ENCODE assay signal across 16 cellular contexts in genomic region chr7:79401254-79401653, GRCh38. TPM values are rescaled to one million over a fixed set of nuclear protein-coding genes. Genes with fewer than 3 reads are reported as not detected.
DNase-seq lines count a peak whose midpoint lies in the region; ATAC-seq and TF ChIP-seq lines count a peak whose summit lies in the region.
"Had no signal": no experiment of that assay in that cellular context is flagged by ENCODE, and none has a peak within 500 bp of the region (broad histone marks: within the 10 kb centered on the region; RNA-seq: fewer than 3 reads in every experiment).

No MANE protein-coding gene starts in this region.

- H3F3A ChIP-seq in SK-N-SH (replicated peaks; ENCODE audit: insufficient read depth) = no peaks in the 10 kb centered on the region

- H3K4me1 ChIP-seq in SK-N-SH (ENCODE audit: control insufficient read depth in 1 of 2, insufficient read depth in 2 of 2, low read depth in 1 of 2, low read length in 1 of 2) (peaks cover 0 to 12% of the 10 kb centered on the region in 2 experiments; a peak in 1 of 4 replicates), ovary (ENCODE audit: insufficient read depth) (no peaks in the 10 kb centered on the region)

- no peak overlapping the region for H3K4me2 ChIP-seq in SK-N-SH

- no peaks in the 10 kb centered on the region for H4K20me1 ChIP-seq in SK-N-SH (ENCODE audit: insufficient read depth)

- POLR2A ChIA-PET in SK-N-SH (lab: Yijun Ruan, JAX) = no interaction called here

- WGBS in SK-N-SH (ENCODE audit: low lambda C conversion rate) = 56% methylated on average over 1 of the region's 1 CpG
- 25 to 36% (median 27%) methylated on average over 1 of the region's 1 CpG for WGBS in ovary, 3 donors

- TF ChIP-seq EP300 in SK-N-SH (IDR thresholded peaks at IDR 0.05; ENCODE audit: borderline replicate concordance in 1 of 2, low read depth in 1 of 2, low read length in 1 of 2) (no peak), ovary (IDR thresholded peaks at IDR 0.05) (no peak)

- H3K27me3 ChIP-seq in SK-N-SH (ENCODE audit: insufficient read depth) = no peaks in the 10 kb centered on the region
- no peaks in the 10 kb centered on the region for H3K27me3 ChIP-seq in ovary

- H3K4me3 ChIP-seq in SK-N-SH (ENCODE audit: low read depth in 2 of 2, low read length in 1 of 2) (no peak overlapping the region), ovary (no peak overlapping the region)

- no peak overlapping the region for H3K9ac ChIP-seq in SK-N-SH

- intact Hi-C loops in ovary (cut with DNase I) = no loop called here

- H3K9me3 ChIP-seq in SK-N-SH (no peaks in the 10 kb centered on the region), ovary (no peaks in the 10 kb centered on the region)

- TF ChIP-seq RAD21 in SK-N-SH (IDR thresholded peaks at IDR 0.05; ENCODE audit: low read length) = no peak

- DNase-seq in SK-N-SH (no peak), NCI-H2171 (lab: John Stamatoyannopoulos, UW) (peak; percentile 66), fibroblast of gingiva (ENCODE audit: low read depth) (peak; percentile 65), occipital lobe (lab: John Stamatoyannopoulos, UW) (no peak), ovary (no peak)
- DNase-seq: Calu3; CD8-positive, alpha-beta memory T cell; DMS53; KBM-7; NCI-H1092; NCI-H146; NCI-H526 treated with DMSO at 0.1 percent for 48 hours; SIG-M5 had no signal

- no peaks in the 10 kb centered on the region for H3K79me2 ChIP-seq in SK-N-SH (ENCODE audit: insufficient read depth)

- no peak for TF ChIP-seq POLR2A in ovary (IDR thresholded peaks at IDR 0.05)

- no peak for TF ChIP-seq CTCF in SK-N-SH (IDR thresholded peaks at IDR 0.05)
- TF ChIP-seq CTCF in ovary (IDR thresholded peaks at IDR 0.05) = no peak

- H3K36me3 ChIP-seq in SK-N-SH (replicated peaks in 1 of 2; ENCODE audit: control insufficient read depth in 1 of 2, insufficient read depth in 2 of 2, low read length in 1 of 2) = no peaks in the 10 kb centered on the region
- no peaks in the 10 kb centered on the region for H3K36me3 ChIP-seq in ovary

- ATAC-seq in SK-N-SH treated with all-trans-retinoic acid at 6 μM for 48 hours (peak; percentile 56; the same call in 2 of the 3 replicates), HG02840 (IDR thresholded peaks at IDR 0.05; ENCODE audit: low FRiP score, unreplicated experiment) (no peak)

- CTCF ChIA-PET in SK-N-SH (lab: Yijun Ruan, JAX) = no interaction called here

- H3K9me2 ChIP-seq in SK-N-SH = no peaks in the 10 kb centered on the region

- no peak overlapping the region; a peak in 1 of 4 replicates for H3K27ac ChIP-seq in SK-N-SH (ENCODE audit: low read depth in 2 of 2, low read length in 1 of 2)
- no peak overlapping the region for H3K27ac ChIP-seq in ovary
- H3K27ac ChIP-seq: C4-2B had no signal

- H2AFZ ChIP-seq in SK-N-SH (ENCODE audit: low read depth) = no peak overlapping the region

TF ChIP-seq in SK-N-SH treated with all-trans-retinoic acid at 6 μM for 48 hours, 23 proteins besides CTCF, POLR2A, EP300 and RAD21:
- no peak for TF ChIP-seq CREB5 (CRISPR knock-in tag; IDR thresholded peaks at IDR 0.05; ENCODE audit: low read depth)
- peak; percentile 55; the same call in 1 of the 2 replicates for TF ChIP-seq TOX (CRISPR knock-in tag; IDR thresholded peaks at IDR 0.05; ENCODE audit: borderline replicate concordance)
- no peak for TF ChIP-seq PPARA (CRISPR knock-in tag; IDR thresholded peaks at IDR 0.05; ENCODE audit: borderline replicate concordance)
- TF ChIP-seq ESRRG (CRISPR knock-in tag; IDR thresholded peaks at IDR 0.05) = no peak
- TF ChIP-seq GLIS3 (CRISPR knock-in tag; IDR thresholded peaks at IDR 0.05) = no peak
- no peak for TF ChIP-seq ZNF565 (CRISPR knock-in tag; conservative IDR thresholded peaks at IDR 0.05; ENCODE audit: low read depth)
- no peak for TF ChIP-seq TSHZ2 (CRISPR knock-in tag; IDR thresholded peaks at IDR 0.05)

TF ChIP-seq in SK-N-SH, 30 proteins besides CTCF, POLR2A, EP300 and RAD21:
- TF ChIP-seq USF1 (IDR thresholded peaks at IDR 0.05; ENCODE audit: borderline replicate concordance, low read depth) = no peak
- TF ChIP-seq RFX5 (IDR thresholded peaks at IDR 0.05; ENCODE audit: low read length) = no peak
- no peak for TF ChIP-seq IRF3 (IDR thresholded peaks at IDR 0.05; ENCODE audit: low read depth, low read length)
- no peak for TF ChIP-seq YY1 (IDR thresholded peaks at IDR 0.05; ENCODE audit: low read depth)
- no peak for TF ChIP-seq NFIC (IDR thresholded peaks at IDR 0.05; ENCODE audit: borderline replicate concordance)
- no peak for TF ChIP-seq GABPA (IDR thresholded peaks at IDR 0.05; ENCODE audit: low read depth)
- no peak for TF ChIP-seq FOSL2 (IDR thresholded peaks at IDR 0.05; ENCODE audit: borderline replicate concordance, low read depth)
- TF ChIP-seq MXI1 (IDR thresholded peaks at IDR 0.05; ENCODE audit: low read depth, low read length) = no peak
- no peak for TF ChIP-seq USF2 (IDR thresholded peaks at IDR 0.05; ENCODE audit: borderline replicate concordance, low read depth, low read length)
- no peak for TF ChIP-seq GATA2 (CRISPR knock-in tag; IDR thresholded peaks at IDR 0.05)
- TF ChIP-seq SIN3A (IDR thresholded peaks at IDR 0.05; ENCODE audit: borderline replicate concordance, low read depth, low read length) = no peak
- no peak for TF ChIP-seq TEAD4 (IDR thresholded peaks at IDR 0.05; ENCODE audit: borderline replicate concordance, insufficient read depth)
- no peak for TF ChIP-seq FOXM1 (IDR thresholded peaks at IDR 0.05; ENCODE audit: low read depth)
- TF ChIP-seq JUND (IDR thresholded peaks at IDR 0.05) = no peak
- no peak for TF ChIP-seq PBX3 (IDR thresholded peaks at IDR 0.05)
- no peak for TF ChIP-seq RXRA (IDR thresholded peaks at IDR 0.05; ENCODE audit: borderline replicate concordance, low read depth)

RNA-seq across cellular contexts. Expression of gene MAGI2, which starts 52.2 kb away (rescaled TPM):
- polyA plus RNA-seq in SK-N-SH (2012; rRNA removed) = 1.1 and 1.2 TPM in 2 replicates
- 1.5 TPM in 2 replicates for polyA plus RNA-seq in SK-N-SH (2012; cell fraction: cytosol; rRNA removed)
- polyA plus RNA-seq in SK-N-SH (2012; cell fraction: nucleus; rRNA removed) = 1.7 and 3.3 TPM in 2 replicates
- total RNA-seq in occipital lobe = 244 TPM
- total RNA-seq in ovary = 10 to 100 TPM; 16.6 to 20.4 (median 19.1) TPM
- polyA plus RNA-seq in ovary = 10 to 100 TPM in 1 of 2 donors, 1 to 10 TPM in 1; 7.1 to 12.5 TPM
- polyA plus RNA-seq: CD8-positive, alpha-beta memory T cell had no signal

Comparison
In these comparisons a context has a peak if more than half of its experiments do, and no peak if none do; other contexts are left out.
1. DNase-seq: peak in NCI-H2171 (single experiment) and fibroblast of gingiva (single experiment); none in SK-N-SH (single experiment), occipital lobe (single experiment) and ovary (0 of 5).
2. RNA of gene MAGI2, which starts 52.2 kb away (total RNA-seq): 244 TPM in occipital lobe (single experiment); 16.6 to 20.4 TPM in ovary; every median in the first group is over 10 times any median in the second.